1 cellular context compared by ENCODE assay signal in the genomic region with DNA sequence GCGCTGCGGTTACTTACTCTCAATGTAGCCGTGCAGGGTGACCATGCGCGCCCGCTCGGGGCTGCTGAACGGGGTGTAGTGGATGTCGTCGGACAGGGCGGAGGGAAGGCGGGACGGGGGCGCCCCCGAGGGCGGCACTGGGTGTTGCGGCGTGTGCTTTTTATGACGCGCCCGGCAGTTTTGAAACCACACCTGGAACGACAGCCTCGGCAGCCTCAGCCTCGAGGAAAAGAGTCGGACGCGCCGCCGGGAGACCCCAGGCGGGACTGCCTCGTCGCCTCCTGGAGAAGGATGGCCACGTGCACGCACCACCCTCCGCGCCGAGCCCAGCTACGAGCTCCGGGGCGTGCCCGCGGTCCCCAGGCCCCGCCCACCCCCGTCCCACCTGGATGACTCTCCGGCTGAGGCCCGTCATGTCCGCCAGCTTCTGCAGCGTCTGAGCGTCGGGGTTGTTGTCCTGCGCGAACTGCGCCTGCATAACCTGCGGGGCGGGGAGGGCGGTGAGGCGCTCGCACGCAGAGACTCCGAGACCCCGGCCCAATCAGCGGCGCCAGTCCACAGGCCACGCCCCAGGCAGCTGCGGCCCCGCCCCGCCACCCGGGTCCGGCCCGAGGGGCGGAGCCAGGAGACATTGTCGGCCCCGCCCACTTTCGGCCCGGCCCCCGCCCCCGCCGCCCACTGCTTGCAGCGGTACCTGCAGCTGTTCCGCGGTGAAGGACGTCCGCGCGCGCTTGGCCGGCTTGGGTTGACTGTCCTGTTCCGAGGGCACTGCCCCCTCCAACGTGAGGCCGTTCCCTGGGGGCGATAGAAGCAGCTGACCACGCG.
TF ChIP-seq lines count a peak whose summit lies in the region.

No MANE protein-coding gene starts in this region.

TF ChIP-seq in HepG2, 621 proteins besides CTCF, POLR2A, EP300 and RAD21 (continued from another document and continues in another):
- TF ChIP-seq ARNTL (CRISPR knock-in tag; IDR thresholded peaks at IDR 0.05), result no peak
- 0 out of 2 replicates have a peak, but pooled peaks have one; percentile 47 for TF ChIP-seq ZNF678 (CRISPR knock-in tag; IDR thresholded peaks at IDR 0.05)
- no peak; the same call in 1 of the 2 replicates for TF ChIP-seq MAZ (IDR thresholded peaks at IDR 0.05; ENCODE audit: borderline replicate concordance, low read depth, low read length)
- peak; percentile 42; the same call in 1 of the 2 replicates for TF ChIP-seq MAZ (CRISPR knock-in tag; IDR thresholded peaks at IDR 0.05; ENCODE audit: low read depth)
- TF ChIP-seq, protein P1, sequence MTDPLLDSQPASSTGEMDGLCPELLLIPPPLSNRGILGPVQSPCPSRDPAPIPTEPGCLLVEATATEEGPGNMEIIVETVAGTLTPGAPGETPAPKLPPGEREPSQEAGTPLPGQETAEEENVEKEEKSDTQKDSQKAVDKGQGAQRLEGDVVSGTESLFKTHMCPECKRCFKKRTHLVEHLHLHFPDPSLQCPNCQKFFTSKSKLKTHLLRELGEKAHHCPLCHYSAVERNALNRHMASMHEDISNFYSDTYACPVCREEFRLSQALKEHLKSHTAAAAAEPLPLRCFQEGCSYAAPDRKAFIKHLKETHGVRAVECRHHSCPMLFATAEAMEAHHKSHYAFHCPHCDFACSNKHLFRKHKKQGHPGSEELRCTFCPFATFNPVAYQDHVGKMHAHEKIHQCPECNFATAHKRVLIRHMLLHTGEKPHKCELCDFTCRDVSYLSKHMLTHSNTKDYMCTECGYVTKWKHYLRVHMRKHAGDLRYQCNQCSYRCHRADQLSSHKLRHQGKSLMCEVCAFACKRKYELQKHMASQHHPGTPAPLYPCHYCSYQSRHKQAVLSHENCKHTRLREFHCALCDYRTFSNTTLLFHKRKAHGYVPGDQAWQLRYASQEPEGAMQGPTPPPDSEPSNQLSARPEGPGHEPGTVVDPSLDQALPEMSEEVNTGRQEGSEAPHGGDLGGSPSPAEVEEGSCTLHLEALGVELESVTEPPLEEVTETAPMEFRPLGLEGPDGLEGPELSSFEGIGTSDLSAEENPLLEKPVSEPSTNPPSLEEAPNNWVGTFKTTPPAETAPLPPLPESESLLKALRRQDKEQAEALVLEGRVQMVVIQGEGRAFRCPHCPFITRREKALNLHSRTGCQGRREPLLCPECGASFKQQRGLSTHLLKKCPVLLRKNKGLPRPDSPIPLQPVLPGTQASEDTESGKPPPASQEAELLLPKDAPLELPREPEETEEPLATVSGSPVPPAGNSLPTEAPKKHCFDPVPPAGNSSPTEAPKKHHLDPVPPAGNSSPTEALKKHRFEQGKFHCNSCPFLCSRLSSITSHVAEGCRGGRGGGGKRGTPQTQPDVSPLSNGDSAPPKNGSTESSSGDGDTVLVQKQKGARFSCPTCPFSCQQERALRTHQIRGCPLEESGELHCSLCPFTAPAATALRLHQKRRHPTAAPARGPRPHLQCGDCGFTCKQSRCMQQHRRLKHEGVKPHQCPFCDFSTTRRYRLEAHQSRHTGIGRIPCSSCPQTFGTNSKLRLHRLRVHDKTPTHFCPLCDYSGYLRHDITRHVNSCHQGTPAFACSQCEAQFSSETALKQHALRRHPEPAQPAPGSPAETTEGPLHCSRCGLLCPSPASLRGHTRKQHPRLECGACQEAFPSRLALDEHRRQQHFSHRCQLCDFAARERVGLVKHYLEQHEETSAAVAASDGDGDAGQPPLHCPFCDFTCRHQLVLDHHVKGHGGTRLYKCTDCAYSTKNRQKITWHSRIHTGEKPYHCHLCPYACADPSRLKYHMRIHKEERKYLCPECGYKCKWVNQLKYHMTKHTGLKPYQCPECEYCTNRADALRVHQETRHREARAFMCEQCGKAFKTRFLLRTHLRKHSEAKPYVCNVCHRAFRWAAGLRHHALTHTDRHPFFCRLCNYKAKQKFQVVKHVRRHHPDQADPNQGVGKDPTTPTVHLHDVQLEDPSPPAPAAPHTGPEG (CRISPR knock-in tag; IDR thresholded peaks at IDR 0.05), result peak; percentile 49; the same call in 1 of the 2 replicates
- TF ChIP-seq SATB2 (CRISPR knock-in tag; IDR thresholded peaks at IDR 0.05), result peak; percentile 75; the same call in 1 of the 2 replicates
- TF ChIP-seq ZNF367 (CRISPR knock-in tag; IDR thresholded peaks at IDR 0.05; ENCODE audit: borderline replicate concordance), result peak; percentile 84; the same call in 1 of the 2 replicates
- TF ChIP-seq, protein P2, sequence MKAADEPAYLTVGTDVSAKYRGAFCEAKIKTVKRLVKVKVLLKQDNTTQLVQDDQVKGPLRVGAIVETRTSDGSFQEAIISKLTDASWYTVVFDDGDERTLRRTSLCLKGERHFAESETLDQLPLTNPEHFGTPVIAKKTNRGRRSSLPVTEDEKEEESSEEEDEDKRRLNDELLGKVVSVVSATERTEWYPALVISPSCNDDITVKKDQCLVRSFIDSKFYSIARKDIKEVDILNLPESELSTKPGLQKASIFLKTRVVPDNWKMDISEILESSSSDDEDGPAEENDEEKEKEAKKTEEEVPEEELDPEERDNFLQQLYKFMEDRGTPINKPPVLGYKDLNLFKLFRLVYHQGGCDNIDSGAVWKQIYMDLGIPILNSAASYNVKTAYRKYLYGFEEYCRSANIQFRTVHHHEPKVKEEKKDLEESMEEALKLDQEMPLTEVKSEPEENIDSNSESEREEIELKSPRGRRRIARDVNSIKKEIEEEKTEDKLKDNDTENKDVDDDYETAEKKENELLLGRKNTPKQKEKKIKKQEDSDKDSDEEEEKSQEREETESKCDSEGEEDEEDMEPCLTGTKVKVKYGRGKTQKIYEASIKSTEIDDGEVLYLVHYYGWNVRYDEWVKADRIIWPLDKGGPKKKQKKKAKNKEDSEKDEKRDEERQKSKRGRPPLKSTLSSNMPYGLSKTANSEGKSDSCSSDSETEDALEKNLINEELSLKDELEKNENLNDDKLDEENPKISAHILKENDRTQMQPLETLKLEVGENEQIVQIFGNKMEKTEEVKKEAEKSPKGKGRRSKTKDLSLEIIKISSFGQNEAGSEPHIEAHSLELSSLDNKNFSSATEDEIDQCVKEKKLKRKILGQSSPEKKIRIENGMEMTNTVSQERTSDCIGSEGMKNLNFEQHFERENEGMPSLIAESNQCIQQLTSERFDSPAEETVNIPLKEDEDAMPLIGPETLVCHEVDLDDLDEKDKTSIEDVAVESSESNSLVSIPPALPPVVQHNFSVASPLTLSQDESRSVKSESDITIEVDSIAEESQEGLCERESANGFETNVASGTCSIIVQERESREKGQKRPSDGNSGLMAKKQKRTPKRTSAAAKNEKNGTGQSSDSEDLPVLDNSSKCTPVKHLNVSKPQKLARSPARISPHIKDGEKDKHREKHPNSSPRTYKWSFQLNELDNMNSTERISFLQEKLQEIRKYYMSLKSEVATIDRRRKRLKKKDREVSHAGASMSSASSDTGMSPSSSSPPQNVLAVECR (CRISPR knock-in tag; IDR thresholded peaks at IDR 0.05; ENCODE audit: borderline replicate concordance), result peak; percentile 48
- TF ChIP-seq, protein P3, sequence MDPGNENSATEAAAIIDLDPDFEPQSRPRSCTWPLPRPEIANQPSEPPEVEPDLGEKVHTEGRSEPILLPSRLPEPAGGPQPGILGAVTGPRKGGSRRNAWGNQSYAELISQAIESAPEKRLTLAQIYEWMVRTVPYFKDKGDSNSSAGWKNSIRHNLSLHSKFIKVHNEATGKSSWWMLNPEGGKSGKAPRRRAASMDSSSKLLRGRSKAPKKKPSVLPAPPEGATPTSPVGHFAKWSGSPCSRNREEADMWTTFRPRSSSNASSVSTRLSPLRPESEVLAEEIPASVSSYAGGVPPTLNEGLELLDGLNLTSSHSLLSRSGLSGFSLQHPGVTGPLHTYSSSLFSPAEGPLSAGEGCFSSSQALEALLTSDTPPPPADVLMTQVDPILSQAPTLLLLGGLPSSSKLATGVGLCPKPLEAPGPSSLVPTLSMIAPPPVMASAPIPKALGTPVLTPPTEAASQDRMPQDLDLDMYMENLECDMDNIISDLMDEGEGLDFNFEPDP (CRISPR knock-in tag; conservative IDR thresholded peaks at IDR 0.05), result 0 out of 2 replicates have a peak, but pooled peaks have one; percentile 52
- TF ChIP-seq AHR (CRISPR knock-in tag; IDR thresholded peaks at IDR 0.05), result 0 out of 2 replicates have a peak, but pooled peaks have one; percentile 55
- TF ChIP-seq KLF9 (CRISPR knock-in tag; IDR thresholded peaks at IDR 0.05; ENCODE audit: low read depth), result no peak
- no peak for TF ChIP-seq ZNF3 (CRISPR knock-in tag; IDR thresholded peaks at IDR 0.05)
- TF ChIP-seq, protein P4, sequence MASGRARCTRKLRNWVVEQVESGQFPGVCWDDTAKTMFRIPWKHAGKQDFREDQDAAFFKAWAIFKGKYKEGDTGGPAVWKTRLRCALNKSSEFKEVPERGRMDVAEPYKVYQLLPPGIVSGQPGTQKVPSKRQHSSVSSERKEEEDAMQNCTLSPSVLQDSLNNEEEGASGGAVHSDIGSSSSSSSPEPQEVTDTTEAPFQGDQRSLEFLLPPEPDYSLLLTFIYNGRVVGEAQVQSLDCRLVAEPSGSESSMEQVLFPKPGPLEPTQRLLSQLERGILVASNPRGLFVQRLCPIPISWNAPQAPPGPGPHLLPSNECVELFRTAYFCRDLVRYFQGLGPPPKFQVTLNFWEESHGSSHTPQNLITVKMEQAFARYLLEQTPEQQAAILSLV (CRISPR knock-in tag; IDR thresholded peaks at IDR 0.05; ENCODE audit: borderline replicate concordance), result peak; percentile 10; the same call in 1 of the 2 replicates
- TF ChIP-seq PHF20 (CRISPR knock-in tag; IDR thresholded peaks at IDR 0.05), result peak; percentile 54
- TF ChIP-seq ZNF747 (CRISPR knock-in tag; IDR thresholded peaks at IDR 0.05; ENCODE audit: borderline replicate concordance), result peak; percentile 85; the same call in 1 of the 2 replicates
- no peak for TF ChIP-seq ZBTB2 (CRISPR knock-in tag; IDR thresholded peaks at IDR 0.05; ENCODE audit: low read depth)
- no peak for TF ChIP-seq FOXJ3 (CRISPR knock-in tag; IDR thresholded peaks at IDR 0.05; ENCODE audit: borderline replicate concordance)
- TF ChIP-seq, protein P5, sequence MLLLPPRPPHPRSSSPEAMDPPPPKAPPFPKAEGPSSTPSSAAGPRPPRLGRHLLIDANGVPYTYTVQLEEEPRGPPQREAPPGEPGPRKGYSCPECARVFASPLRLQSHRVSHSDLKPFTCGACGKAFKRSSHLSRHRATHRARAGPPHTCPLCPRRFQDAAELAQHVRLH (CRISPR knock-in tag; IDR thresholded peaks at IDR 0.05; ENCODE audit: borderline replicate concordance, low read depth), result peak; percentile 54; the same call in 1 of the 2 replicates
- TF ChIP-seq DRAP1 (CRISPR knock-in tag; IDR thresholded peaks at IDR 0.05), result peak; percentile 70
- TF ChIP-seq ZNF430 (CRISPR knock-in tag; IDR thresholded peaks at IDR 0.05), result peak; percentile 34; the same call in 1 of the 2 replicates
- TF ChIP-seq SP4 (CRISPR knock-in tag; IDR thresholded peaks at IDR 0.05), result 0 out of 2 replicates have a peak, but pooled peaks have one; percentile 22
- peak; percentile 66 for TF ChIP-seq ZNF407 (CRISPR knock-in tag; IDR thresholded peaks at IDR 0.05; ENCODE audit: not compliant biosample characterization)
- TF ChIP-seq ZNF883 (CRISPR knock-in tag; IDR thresholded peaks at IDR 0.05; ENCODE audit: not compliant biosample characterization), result peak; percentile 70
